ENCODE assay signal across 1 cellular context in genomic region chr17:63290784-63291183, GRCh38.
TF ChIP-seq lines count a peak whose summit lies in the region.

No MANE protein-coding gene starts in this region.

TF ChIP-seq in WTC11, 78 proteins besides CTCF, POLR2A, EP300 and RAD21 (continued from another document):
- TF ChIP-seq IRF2 (CRISPR knock-in tag; IDR thresholded peaks at IDR 0.05; ENCODE audit: borderline replicate concordance, low read depth) (no peak), ZNF138 (CRISPR knock-in tag; conservative IDR thresholded peaks at IDR 0.05) (no peak), EMX1 (CRISPR knock-in tag; IDR thresholded peaks at IDR 0.05) (no peak), ARID4B (CRISPR knock-in tag; IDR thresholded peaks at IDR 0.05; ENCODE audit: borderline replicate concordance) (no peak), TEAD4 (CRISPR knock-in tag; IDR thresholded peaks at IDR 0.05) (no peak), E2F1 (CRISPR knock-in tag; IDR thresholded peaks at IDR 0.05) (no peak)
